20 cellular contexts compared by ENCODE assay signal in genomic region chr16:27464663-27465482, GRCh38.
A peak's percentile ranks its signal among the peaks of the same experiment; 100 is the strongest.
DNase-seq lines count a peak whose midpoint lies in the region; ATAC-seq, FAIRE-seq and TF ChIP-seq lines count a peak whose summit lies in the region.
"Had no signal": no experiment of that assay in that cellular context is flagged by ENCODE, and none has a peak within 500 bp of the region (broad histone marks: within the 10 kb centered on the region; RNA-seq: fewer than 3 reads in every experiment).

No MANE protein-coding gene starts in this region.

- H3K4me3 Mint-ChIP-seq in CD4-positive, alpha-beta memory T cell, result peak overlapping the region in 4 of 8 donors; percentile 20 to 48 (median 34)
- no peak overlapping the region for H3K4me3 Mint-ChIP-seq in GM23338
- H3K4me3 Mint-ChIP-seq in natural killer cell treated with Interleukin-12 subunit alpha and Interleukin-12 subunit beta and Interleukin-15 and Interleukin-18, amount 100 ng/mL, for 72 hours, result peak overlapping the region; percentile 79

- no peak overlapping the region for H2BK120ac ChIP-seq in trophoblast cell (ENCODE audit: insufficient read depth, low read length, poor library complexity)

- no peak overlapping the region for H3K4ac ChIP-seq in trophoblast cell (ENCODE audit: low read depth, low read length)

- FAIRE-seq in K562 (lab: Jason Lieb, UNC) (no peak), urothelium cell line (lab: Jason Lieb, UNC) (no peak)
- FAIRE-seq: bronchial epithelial cell had no signal

- peaks cover 16 to 52% (median 35%) of the 10 kb centered on the region in 4 donors for H3K4me1 Mint-ChIP-seq in CD4-positive, alpha-beta memory T cell
- no peaks in the 10 kb centered on the region for H3K4me1 Mint-ChIP-seq in GM23338
- H3K4me1 Mint-ChIP-seq in natural killer cell treated with Interleukin-12 subunit alpha and Interleukin-12 subunit beta and Interleukin-15 and Interleukin-18, amount 100 ng/mL, for 72 hours (ENCODE audit: low read depth in 2 of 2), result peaks cover 18 to 39% of the 10 kb centered on the region in 2 donors

- no peak overlapping the region for H2BK12ac ChIP-seq in trophoblast cell (ENCODE audit: low read length)

- H3K23ac ChIP-seq in trophoblast cell (ENCODE audit: low read length), result no peak overlapping the region

- TF ChIP-seq EP300 in K562 (IDR thresholded peaks at IDR 0.05; ENCODE audit: low read length), result no peak

- H4K8ac ChIP-seq in trophoblast cell (ENCODE audit: low read depth, low read length), result no peak overlapping the region

- H3K4me2 ChIP-seq in GM23338 (no peak overlapping the region), K562 (ENCODE audit: insufficient read depth, low read length) (no peak overlapping the region), trophoblast cell (ENCODE audit: low read length) (no peak overlapping the region)

- H3K4me3 ChIP-seq in CD4-positive, alpha-beta memory T cell (ENCODE audit: low read length in 2 of 2), result no peak overlapping the region
- no peak overlapping the region for H3K4me3 ChIP-seq in GM23338
- H3K4me3 ChIP-seq in K562, result no peak overlapping the region
- no peak overlapping the region for H3K4me3 ChIP-seq in trophoblast cell (ENCODE audit: low read depth, low read length)
- H3K4me3 ChIP-seq: esophagus muscularis mucosa had no signal

- no peaks in the 10 kb centered on the region for H3K27me3 Mint-ChIP-seq in CD4-positive, alpha-beta memory T cell
- H3K27me3 Mint-ChIP-seq in GM23338 (ENCODE audit: insufficient read depth, low read depth, poor library complexity), result peaks cover 9% of the 10 kb centered on the region
- H3K27me3 Mint-ChIP-seq in natural killer cell treated with Interleukin-12 subunit alpha and Interleukin-12 subunit beta and Interleukin-15 and Interleukin-18, amount 100 ng/mL, for 72 hours, result no peaks in the 10 kb centered on the region

- no peak overlapping the region for H2AK5ac ChIP-seq in trophoblast cell (ENCODE audit: low read length)

- H3K79me1 ChIP-seq in trophoblast cell (ENCODE audit: low read length), result no peaks in the 10 kb centered on the region

- H2AFZ ChIP-seq in GM23338 (no peak overlapping the region), K562 (ENCODE audit: low read depth, low read length) (no peak overlapping the region), trophoblast cell (ENCODE audit: insufficient read depth, low read length, poor library complexity) (no peak overlapping the region)
- H2AFZ ChIP-seq: parathyroid adenoma had no signal

- intact Hi-C loops in CD4-positive, alpha-beta memory T cell (cut with micrococcal nuclease), result no loop called here
- intact Hi-C loops in K562 (cut with micrococcal nuclease), result no loop called here

- in situ Hi-C loops in K562 (cut with MboI), result no loop called here

- no peaks in the 10 kb centered on the region for H3K9me3 ChIP-seq in CD4-positive, alpha-beta memory T cell (ENCODE audit: control insufficient read depth in 1 of 2, low read length in 2 of 2)
- H3K9me3 ChIP-seq in K562 (replicated peaks; ENCODE audit: control insufficient read depth, insufficient read depth, low read depth, low read length), result no peaks in the 10 kb centered on the region
- H3K9me3 ChIP-seq in trophoblast cell (ENCODE audit: insufficient read depth, low read depth, low read length), result no peaks in the 10 kb centered on the region
- H3K9me3 ChIP-seq: esophagus muscularis mucosa had no signal

- H3K4me1 ChIP-seq in CD4-positive, alpha-beta memory T cell (ENCODE audit: insufficient read depth, low read length), result peaks cover 48% of the 10 kb centered on the region
- H3K4me1 ChIP-seq in GM23338 (ENCODE audit: insufficient read depth) (no peaks in the 10 kb centered on the region), K562 (replicated peaks in 1 of 2; ENCODE audit: control insufficient read depth in 2 of 2, insufficient read depth in 2 of 2, low read length in 2 of 2) (peaks cover 0 to 13% of the 10 kb centered on the region in 2 experiments; a peak in 2 of 5 replicates), trophoblast cell (ENCODE audit: control insufficient read depth in 1 of 2, insufficient read depth in 2 of 2, low read length in 2 of 2) (peaks cover 0 to 3% of the 10 kb centered on the region in 2 experiments)
- H3K4me1 ChIP-seq: parathyroid adenoma had no signal

- peaks cover 33% of the 10 kb centered on the region for H3K36me3 ChIP-seq in CD4-positive, alpha-beta memory T cell (ENCODE audit: insufficient read depth, low read length)
- H3K36me3 ChIP-seq in GM23338 (ENCODE audit: insufficient read depth), result 0 out of 2 replicates have a peak, but pooled peaks cover 22% of the 10 kb centered on the region
- H3K36me3 ChIP-seq in K562 (ENCODE audit: control insufficient read depth, insufficient read depth, low read length), result peaks cover 80% of the 10 kb centered on the region; the same call in 2 of the 3 replicates
- peaks cover 75 to 89% of the 10 kb centered on the region in 2 experiments for H3K36me3 ChIP-seq in trophoblast cell (ENCODE audit: control insufficient read depth in 1 of 2, insufficient read depth in 2 of 2, low read length in 2 of 2)

- peaks cover 46 to 57% of the 10 kb centered on the region in 2 donors for H3K36me3 Mint-ChIP-seq in CD4-positive, alpha-beta memory T cell
- H3K36me3 Mint-ChIP-seq in GM23338 (ENCODE audit: low read depth), result peaks cover 60% of the 10 kb centered on the region
- peaks cover 21% of the 10 kb centered on the region for H3K36me3 Mint-ChIP-seq in natural killer cell treated with Interleukin-12 subunit alpha and Interleukin-12 subunit beta and Interleukin-15 and Interleukin-18, amount 100 ng/mL, for 72 hours

- TF ChIP-seq CTCF in GM23338 (conservative IDR thresholded peaks at IDR 0.05; ENCODE audit: low read depth in 2 of 2) (no peak), K562 (IDR thresholded peaks at IDR 0.05 in 2 of 3, conservative IDR thresholded peaks at IDR 0.05 in 1 of 3; ENCODE audit: insufficient read depth in 2 of 3, low read depth in 1 of 3, low read length in 3 of 3) (no peak)

- no peak for TF ChIP-seq RAD21 in K562 (CRISPR knock-in tag; conservative IDR thresholded peaks at IDR 0.05 in 1 of 2, IDR thresholded peaks at IDR 0.05 in 1 of 2)

- H3K79me2 ChIP-seq in GM23338 (replicated peaks; ENCODE audit: insufficient read depth), result no peaks in the 10 kb centered on the region
- H3K79me2 ChIP-seq in K562 (ENCODE audit: control insufficient read depth, insufficient read depth, low read length), result no peaks in the 10 kb centered on the region
- no peaks in the 10 kb centered on the region for H3K79me2 ChIP-seq in trophoblast cell (ENCODE audit: control insufficient read depth, insufficient read depth, low read length, poor library complexity)
- H3K79me2 ChIP-seq: parathyroid adenoma had no signal

- no peak overlapping the region for H4K12ac ChIP-seq in trophoblast cell (ENCODE audit: low read depth, low read length)

- H3K9ac ChIP-seq in K562 (ENCODE audit: insufficient read depth in 1 of 2, low read depth in 2 of 2, low read length in 2 of 2), result peak overlapping the region in 1 of 2 experiments; percentile 58; a peak in 2 of 4 replicates
- no peak overlapping the region for H3K9ac ChIP-seq in trophoblast cell (ENCODE audit: low read length)
- H3K9ac ChIP-seq: parathyroid adenoma had no signal

- WGBS in K562 (ENCODE audit: insufficient coverage, low coverage, missing lambda C conversion rate), result 90% methylated on average over 22 of the region's 32 CpGs
- WGBS in trophoblast cell (ENCODE audit: extremely low coverage, insufficient coverage, insufficient read length), result no CpG with 5 or more reads among the region's 32 CpGs

- CTCF ChIA-PET in CD4-positive, alpha-beta memory T cell (lab: Charles Lee; ENCODE audit: partially characterized antibody), result interaction anchor here (1.1 to 3.9 kb wide), 3 partner anchors 13 to 295 kb away, joined by 3 to 21 read pairs (median 4); no protein-coding TSS in a partner anchor
- CTCF ChIA-PET in K562 (lab: Yijun Ruan, JAX; ENCODE audit: low intra/inter-chr PET ratio), result no interaction called here

- H3K9me1 ChIP-seq in K562 (ENCODE audit: control insufficient read depth, insufficient read depth, low read length), result no peaks in the 10 kb centered on the region

- no peaks in the 10 kb centered on the region for H3K9me2 ChIP-seq in GM23338 (ENCODE audit: insufficient read depth)

- no peak overlapping the region for H3K14ac ChIP-seq in trophoblast cell (ENCODE audit: low read length)

- H3K9me3 Mint-ChIP-seq in CD4-positive, alpha-beta memory T cell, result no peaks in the 10 kb centered on the region
- no peaks in the 10 kb centered on the region for H3K9me3 Mint-ChIP-seq in GM23338
- H3K9me3 Mint-ChIP-seq in natural killer cell treated with Interleukin-12 subunit alpha and Interleukin-12 subunit beta and Interleukin-15 and Interleukin-18, amount 100 ng/mL, for 72 hours, result no peaks in the 10 kb centered on the region

- H2BK5ac ChIP-seq in trophoblast cell (ENCODE audit: low read depth, low read length, poor library complexity), result no peak overlapping the region

- peaks cover 8% of the 10 kb centered on the region; the same call in 1 of the 2 replicates for H4K20me1 ChIP-seq in GM23338 (replicated peaks; ENCODE audit: insufficient read depth)
- H4K20me1 ChIP-seq in K562 (replicated peaks; ENCODE audit: control insufficient read depth, insufficient read depth, low read length), result no peaks in the 10 kb centered on the region; the same call in 1 of the 2 replicates

- H4K91ac ChIP-seq in trophoblast cell (ENCODE audit: low read depth, low read length), result no peak overlapping the region

- peak in 1 of 5 donors; percentile 29 for DNase-seq in CD4-positive, alpha-beta memory T cell
- DNase-seq in GM23338 (ENCODE audit: low spot score) (no peak), K562 (ENCODE audit: extremely low read depth in 1 of 4, low spot score in 3 of 4) (no peak), urothelium cell line (ENCODE audit: low spot score) (no peak), trophoblast cell (no peak), C1 segment of cervical spinal cord (lab: John Stamatoyannopoulos, UW) (no peak)
- no peak for DNase-seq in natural killer cell treated with Interleukin-12 subunit alpha and Interleukin-12 subunit beta and Interleukin-15 and Interleukin-18, amount 100 ng/mL, for 72 hours (ENCODE audit: low spot score)
- DNase-seq: activated CD4-positive, alpha-beta T cell treated with anti-CD3 and anti-CD28 coated beads, Interleukin-2, amount 50 U/mL, for 48 hours; GDM1; KG1; left ventricle myocardium superior; NCI-H2081 treated with DMSO at 0.1 percent for 48 hours; NCI-H524 treated with DMSO at 0.1 percent for 48 hours; SHP77; stimulated activated CD4-positive, alpha-beta T cell treated with anti-CD3 and anti-CD28 coated beads, Interleukin-1b, Interleukin-23, amount 100 ng/mL, for 48 hours; T-helper 1 cell had no signal

- POLR2A ChIA-PET in CD4-positive, alpha-beta memory T cell (lab: Charles Lee; ENCODE audit: partially characterized antibody), result interaction anchor here (1.2 to 4.3 kb wide), 9 partner anchors 13 to 291 kb away, joined by 3 to 24 read pairs (median 4); partner anchors contain the start of gene IL21R
- POLR2A ChIA-PET in K562 (lab: Yijun Ruan, JAX), result no interaction called here

- peak overlapping the region; percentile 27 for H3K27ac ChIP-seq in CD4-positive, alpha-beta memory T cell (ENCODE audit: low read depth, low read length)
- H3K27ac ChIP-seq in GM23338 (ENCODE audit: low read depth), result no peak overlapping the region
- H3K27ac ChIP-seq in K562 (ENCODE audit: extremely low read depth, low read depth, low read length), result no peak overlapping the region
- no peak overlapping the region for H3K27ac ChIP-seq in trophoblast cell (ENCODE audit: low read depth, low read length)
- H3K27ac ChIP-seq: esophagus muscularis mucosa, parathyroid adenoma had no signal

- H3F3A ChIP-seq in GM23338 (replicated peaks; ENCODE audit: low read depth), result no peaks in the 10 kb centered on the region

- ATAC-seq in GM23338 (peak; percentile 18; the same call in 1 of the 3 replicates), K562 (no peak)
- peak; percentile 76 to 80 for ATAC-seq in natural killer cell treated with Interleukin-12 subunit alpha and Interleukin-12 subunit beta and Interleukin-15 and Interleukin-18, amount 100 ng/mL, for 72 hours
- ATAC-seq: HCT116, left ventricle myocardium superior had no signal

- TF ChIP-seq POLR2A in K562 (conservative IDR thresholded peaks at IDR 0.05), result no peak

- no TSS peak for BruUV-seq in K562 (replicated peaks; lab: Mats Ljungman, UMichigan)

- H3K27me3 ChIP-seq in CD4-positive, alpha-beta memory T cell (ENCODE audit: insufficient read depth, low read length), result no peaks in the 10 kb centered on the region
- H3K27me3 ChIP-seq in GM23338 (ENCODE audit: insufficient read depth) (no peaks in the 10 kb centered on the region), K562 (ENCODE audit: control insufficient read depth in 2 of 2, insufficient read depth in 2 of 2, low read length in 2 of 2) (no peaks in the 10 kb centered on the region), trophoblast cell (ENCODE audit: insufficient read depth, low read length) (no peaks in the 10 kb centered on the region)
- H3K27me3 ChIP-seq: esophagus muscularis mucosa had no signal

- peak overlapping the region; percentile 72 to 95 (median 88) for H3K27ac Mint-ChIP-seq in CD4-positive, alpha-beta memory T cell
- H3K27ac Mint-ChIP-seq in GM23338, result no peak overlapping the region
- H3K27ac Mint-ChIP-seq in natural killer cell treated with Interleukin-12 subunit alpha and Interleukin-12 subunit beta and Interleukin-15 and Interleukin-18, amount 100 ng/mL, for 72 hours, result peak overlapping the region; percentile 84 to 94

- H3K18ac ChIP-seq in trophoblast cell (ENCODE audit: low read length), result no peak overlapping the region
